ENCODE assay signal across 8 cellular contexts in the genomic region with DNA sequence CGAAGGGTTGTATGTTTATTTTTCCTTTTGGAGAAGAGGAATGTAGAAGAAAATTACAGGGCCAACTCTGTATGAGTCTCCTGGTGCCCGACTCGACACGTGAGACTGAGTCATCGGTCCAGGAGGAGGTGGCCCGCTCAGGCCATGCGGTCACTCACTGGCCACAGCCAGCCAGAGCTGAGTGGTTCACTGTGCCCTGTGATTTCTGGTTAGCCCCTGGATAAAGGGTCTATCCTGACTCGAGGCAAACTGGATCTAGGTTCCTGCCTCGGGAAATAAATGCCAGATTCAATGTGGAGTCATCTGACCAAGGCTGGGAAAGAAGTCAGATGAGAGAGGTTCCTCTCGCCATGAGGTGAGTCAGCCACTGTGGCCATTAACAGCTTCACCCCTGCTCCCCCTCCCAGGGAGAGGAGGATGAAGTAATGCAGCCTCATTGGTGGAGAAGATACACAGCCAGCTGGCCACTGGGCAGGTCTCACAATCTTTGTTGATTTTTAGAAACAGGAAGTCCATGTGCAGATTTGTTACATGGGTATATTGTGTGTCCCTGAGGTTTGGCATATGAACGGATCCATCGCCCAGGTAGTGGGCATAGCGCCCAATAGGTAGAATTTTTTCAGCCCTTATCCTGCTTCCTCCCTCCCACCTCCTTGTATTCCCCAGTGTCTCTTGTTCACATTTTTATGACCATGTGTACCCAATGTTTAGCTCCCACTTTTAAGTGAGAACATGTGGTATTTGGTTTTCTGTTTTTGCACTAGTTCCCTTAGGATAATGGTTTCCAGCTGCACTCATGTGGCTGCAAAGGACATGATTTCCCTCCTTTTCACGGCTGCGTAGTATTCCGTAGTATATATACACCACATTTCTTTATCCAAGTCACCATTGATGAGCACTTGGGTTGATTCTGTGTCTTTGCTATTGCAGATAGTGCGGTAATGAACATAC. TPM values are rescaled to one million over a fixed set of nuclear protein-coding genes. Genes with fewer than 3 reads are reported as not detected.
DNase-seq lines count a peak whose midpoint lies in the region; ATAC-seq and TF ChIP-seq lines count a peak whose summit lies in the region.

No MANE protein-coding gene starts in this region.

- no peak for TF ChIP-seq EP300 in transverse colon (IDR thresholded peaks at IDR 0.05; ENCODE audit: low read depth)

- H3K27me3 ChIP-seq in body of pancreas (no peaks in the 10 kb centered on the region), layer of hippocampus (ENCODE audit: control insufficient read depth, insufficient read depth, low read length) (no peaks in the 10 kb centered on the region), transverse colon (no peaks in the 10 kb centered on the region), HAP-1 (ENCODE audit: low read depth) (no peaks in the 10 kb centered on the region)

- H3K4me1 ChIP-seq in body of pancreas (peaks cover 27% of the 10 kb centered on the region), transverse colon (peaks cover 3 to 27% (median 6%) of the 10 kb centered on the region in 4 donors), HAP-1 (peaks cover 3% of the 10 kb centered on the region; the same call in 1 of the 2 replicates)

- TF ChIP-seq POLR2A in body of pancreas (IDR thresholded peaks at IDR 0.05) (peak; percentile 60 to 77 (median 68)), transverse colon (IDR thresholded peaks at IDR 0.05) (no peak)

- peak overlapping the region; percentile 86 to 94 (median 90) for H3K27ac ChIP-seq in body of pancreas
- peak overlapping the region; percentile 42 for H3K27ac ChIP-seq in layer of hippocampus (ENCODE audit: low read depth, low read length)
- peak overlapping the region; percentile 67 to 83 (median 76) for H3K27ac ChIP-seq in transverse colon

- 50 to 60% methylated on average over 17 of the region's 17 CpGs for WGBS in body of pancreas, 2 donors
- WGBS in transverse colon (ENCODE audit: low coverage in 1 of 2), 2 donors = 57 to 82% methylated on average over 7 to 17 of the region's 17 CpGs

- H3K36me3 ChIP-seq in body of pancreas (replicated peaks in 1 of 2; ENCODE audit: insufficient read depth in 1 of 2, low read depth in 2 of 2) (no peaks in the 10 kb centered on the region), transverse colon (no peaks in the 10 kb centered on the region), HAP-1 (replicated peaks) (no peaks in the 10 kb centered on the region)

- TF ChIP-seq CTCF in body of pancreas (IDR thresholded peaks at IDR 0.05) = no peak
- no peak for TF ChIP-seq CTCF in transverse colon (IDR thresholded peaks at IDR 0.05)

- in situ Hi-C loops in transverse colon (cut with MboI; ENCODE audit: low pct_ligation_motif_present in 1 of 4, low pct_unique_long_range_greater_than_20kb in 1 of 4, low sequenced_read_pairs in 3 of 4) (loop anchor here in 3 of 4 donors (5.0 to 10.0 kb wide), 3 partner anchors 95 to 112 kb away; partner anchors contain the start of gene LGALS3BP (in 1 of the 3)), HAP-1 (cut with MboI; ENCODE audit: low sequenced_read_pairs) (loop anchor here (5.0 kb wide), 1 partner anchor 105 kb away; no protein-coding TSS in a partner anchor)

- DNase-seq in M059J (ENCODE audit: low read depth) (peak; percentile 99), body of pancreas (peak; percentile 88 to 95 (median 92)), transverse colon (peak; percentile 73), HAP-1 (ENCODE audit: low spot score in 2 of 2) (no peak), 8988T (no peak)

- H3K9me3 ChIP-seq in body of pancreas = no peaks in the 10 kb centered on the region
- no peaks in the 10 kb centered on the region for H3K9me3 ChIP-seq in transverse colon
- no peaks in the 10 kb centered on the region for H3K9me3 ChIP-seq in HAP-1

- intact Hi-C loops in body of pancreas (cut with DNase I) (no loop called here), transverse colon (cut with DNase I; ENCODE audit: low total_unique reads) (no loop called here)

- no peak overlapping the region for H3K4me3 ChIP-seq in body of pancreas
- no peak overlapping the region for H3K4me3 ChIP-seq in transverse colon
- no peak overlapping the region for H3K4me3 ChIP-seq in HAP-1

- peak; percentile 94 for ATAC-seq in body of pancreas
- ATAC-seq in GM18867 (IDR thresholded peaks at IDR 0.05; ENCODE audit: unreplicated experiment) = no peak
- ATAC-seq in GM19351 (IDR thresholded peaks at IDR 0.05; ENCODE audit: unreplicated experiment) = no peak

RNA-seq across cellular contexts. Expression of gene USP36, which starts 21.7 kb away (rescaled TPM):
- 18.4 and 26.1 TPM in 2 replicates for total RNA-seq in M059J (2014; rRNA removed; shearing (Covaris generic))
- total RNA-seq in body of pancreas (10 to 100 TPM; 28.5 to 55.4 TPM), transverse colon (10 to 100 TPM; 28.5 to 96.5 (median 63.5) TPM)

RNA-seq across cellular contexts. Expression of gene CEP295NL, which starts 40.7 kb away (rescaled TPM):
- 0.12 and 1.6 TPM in 2 replicates for total RNA-seq in M059J (2014; rRNA removed; shearing (Covaris generic))
- 1 to 10 TPM; 1.3 to 3.1 TPM for total RNA-seq in body of pancreas
- 1 to 10 TPM; 1.8 to 3.0 (median 2.5) TPM for total RNA-seq in transverse colon

Comparison
In these comparisons a context has a peak if more than half of its experiments do, and no peak if none do; other contexts are left out.
1. DNase-seq: peak in M059J (single experiment), body of pancreas (4 of 4) and transverse colon (single experiment); none in HAP-1 (0 of 2) and 8988T (single experiment).
2. Peak in every context shown above with its lines, with median percentiles within 50 percentile points of each other: H3K27ac ChIP-seq.